In genomic region chr1:167503626-167504458, GRCh38 we compare ENCODE assay signal across 20 cellular contexts. TPM values are rescaled to one million over a fixed set of nuclear protein-coding genes. Genes with fewer than 3 reads are reported as not detected.
DNase-seq lines count a peak whose midpoint lies in the region; ATAC-seq and TF ChIP-seq lines count a peak whose summit lies in the region.
"Had no signal": no experiment of that assay in that cellular context is flagged by ENCODE, and none has a peak within 500 bp of the region (broad histone marks: within the 10 kb centered on the region; RNA-seq: fewer than 3 reads in every experiment).

No MANE protein-coding gene starts in this region.

- H3K4ac ChIP-seq in H9 (ENCODE audit: low read depth, low read length) = no peak overlapping the region

- peaks cover 99% of the 10 kb centered on the region for H3K4me1 ChIP-seq in CD4-positive, alpha-beta memory T cell (ENCODE audit: insufficient read depth, low read length)
- peaks cover 11% of the 10 kb centered on the region; the same call in 1 of the 2 replicates for H3K4me1 ChIP-seq in H9 (ENCODE audit: insufficient read depth, low read length)
- H3K4me1 ChIP-seq: left ventricle myocardium inferior had no signal

- no peak overlapping the region for H2BK12ac ChIP-seq in H9 (ENCODE audit: insufficient read length, low read depth, low read length)

- no peaks in the 10 kb centered on the region for H3K27me3 ChIP-seq in CD4-positive, alpha-beta memory T cell (ENCODE audit: insufficient read depth, low read length)
- H3K27me3 ChIP-seq in H9 (ENCODE audit: insufficient read depth, low read length) = no peaks in the 10 kb centered on the region

- H3K56ac ChIP-seq in H9 (ENCODE audit: insufficient read length, low read depth, low read length) = no peak overlapping the region

- ATAC-seq in activated CD8-positive, alpha-beta T cell treated with anti-CD3 and anti-CD28 coated beads, Interleukin-2, amount 10 ng/mL, durations not matched to agents 7 days and 5 days = no peak
- ATAC-seq in HG03196 (IDR thresholded peaks at IDR 0.05; ENCODE audit: unreplicated experiment) (no peak), left lobe of liver (no peak)

- no peak overlapping the region for H3K4me2 ChIP-seq in H9 (ENCODE audit: insufficient read depth, insufficient read length, low read length)

- no peak overlapping the region for H3K27ac ChIP-seq in CD4-positive, alpha-beta memory T cell (ENCODE audit: low read depth, low read length)
- H3K27ac ChIP-seq in H9 (ENCODE audit: insufficient read length, low read depth, low read length) = no peak overlapping the region
- H3K27ac ChIP-seq: left ventricle myocardium inferior, parathyroid adenoma had no signal

- H3K18ac ChIP-seq in H9 (ENCODE audit: insufficient read length, low read depth, low read length) = no peak overlapping the region

- WGBS in H9 (ENCODE audit: extremely low coverage, insufficient read length, low lambda C conversion rate) = no CpG with 5 or more reads among the region's 13 CpGs

- H2AK5ac ChIP-seq in H9 (ENCODE audit: insufficient read length, low read length) = no peak overlapping the region

- H2BK20ac ChIP-seq in H9 (ENCODE audit: low read depth, low read length, poor library complexity, severe bottlenecking) = no peak overlapping the region

- no peak overlapping the region for H3K9ac ChIP-seq in H9 (ENCODE audit: extremely low read depth, insufficient read length, low read length)
- H3K9ac ChIP-seq: parathyroid adenoma had no signal

- H3T11ph ChIP-seq in H9 (ENCODE audit: low read length) = no peak overlapping the region

- H4K8ac ChIP-seq in H9 (replicated peaks; ENCODE audit: insufficient read length, low read depth, low read length) = no peak overlapping the region

- H3K4me1 Mint-ChIP-seq in CD4-positive, alpha-beta memory T cell = peaks cover 75 to 99% (median 84%) of the 10 kb centered on the region in 4 donors
- peaks cover 91% of the 10 kb centered on the region for H3K4me1 Mint-ChIP-seq in activated CD8-positive, alpha-beta T cell treated with anti-CD3 and anti-CD28 coated beads, Interleukin-2, amount 10 ng/mL, durations not matched to agents 7 days and 5 days (ENCODE audit: low read depth)
- H3K4me1 Mint-ChIP-seq in immature natural killer cell = peaks cover 100% of the 10 kb centered on the region in 2 donors
- peaks cover 30 to 34% of the 10 kb centered on the region in 2 experiments for H3K4me1 Mint-ChIP-seq in H9

- H3K23me2 ChIP-seq in H9 (ENCODE audit: insufficient read length, low read depth, low read length, poor library complexity, severe bottlenecking) = no peaks in the 10 kb centered on the region

- intact Hi-C loops in CD4-positive, alpha-beta memory T cell (cut with micrococcal nuclease) = no loop called here

- H3K23ac ChIP-seq in H9 (ENCODE audit: insufficient read length, low read depth, low read length) = no peak overlapping the region

- CTCF ChIA-PET in CD4-positive, alpha-beta memory T cell (lab: Charles Lee; ENCODE audit: partially characterized antibody) = interaction anchor here (1.0 to 4.5 kb wide), 3 partner anchors 31 to 60 kb away, joined by 3 to 24 read pairs (median 4); no protein-coding TSS in a partner anchor
- CTCF ChIA-PET in activated CD8-positive, alpha-beta T cell treated with anti-CD3 and anti-CD28 coated beads, Interleukin-2, amount 10 ng/mL, durations not matched to agents 7 days and 5 days (lab: Charles Lee) = interaction anchor here (1.0 kb wide), 1 partner anchor 11 kb away, joined by 3 read pairs; no protein-coding TSS in a partner anchor

- no peak overlapping the region for H2BK120ac ChIP-seq in H9 (ENCODE audit: low read depth, low read length, poor library complexity, severe bottlenecking)

- H4K91ac ChIP-seq in H9 (ENCODE audit: insufficient read length, low read depth, low read length) = no peak overlapping the region

- no peak overlapping the region for H2BK15ac ChIP-seq in H9 (ENCODE audit: low read depth, low read length)

- H3K27me3 Mint-ChIP-seq in CD4-positive, alpha-beta memory T cell = no peaks in the 10 kb centered on the region
- no peaks in the 10 kb centered on the region for H3K27me3 Mint-ChIP-seq in activated CD8-positive, alpha-beta T cell treated with anti-CD3 and anti-CD28 coated beads, Interleukin-2, amount 10 ng/mL, durations not matched to agents 7 days and 5 days (ENCODE audit: low read depth)
- H3K27me3 Mint-ChIP-seq in immature natural killer cell (ENCODE audit: low read depth in 3 of 3) (peaks cover 4 to 64% (median 57%) of the 10 kb centered on the region in 3 donors), H9 (ENCODE audit: low read depth) (peaks cover 14% of the 10 kb centered on the region)

- H3K36me3 ChIP-seq in CD4-positive, alpha-beta memory T cell (ENCODE audit: insufficient read depth, low read length) = peaks cover 24% of the 10 kb centered on the region
- H3K36me3 ChIP-seq: left ventricle myocardium inferior had no signal

- POLR2A ChIA-PET in CD4-positive, alpha-beta memory T cell (lab: Charles Lee; ENCODE audit: partially characterized antibody) = interaction anchor here (17.1 kb wide), 1 partner anchor 13 kb away, joined by 236 read pairs; the partner anchor contains the start of gene CD247
- POLR2A ChIA-PET in activated CD8-positive, alpha-beta T cell treated with anti-CD3 and anti-CD28 coated beads, Interleukin-2, amount 10 ng/mL, durations not matched to agents 7 days and 5 days (lab: Charles Lee) = no interaction called here

- H4K20me1 ChIP-seq in H9 (ENCODE audit: control insufficient read depth, insufficient read depth, insufficient read length) = no peaks in the 10 kb centered on the region

- TF ChIP-seq CTCF in H9 (conservative IDR thresholded peaks at IDR 0.05) = no peak

- peak overlapping the region; percentile 36 to 100 (median 78) for H3K27ac Mint-ChIP-seq in CD4-positive, alpha-beta memory T cell
- peak overlapping the region; percentile 86 for H3K27ac Mint-ChIP-seq in activated CD8-positive, alpha-beta T cell treated with anti-CD3 and anti-CD28 coated beads, Interleukin-2, amount 10 ng/mL, durations not matched to agents 7 days and 5 days
- H3K27ac Mint-ChIP-seq in immature natural killer cell (peak overlapping the region; percentile 95 to 100 (median 98)), H9 (no peak overlapping the region)
- H3K27ac Mint-ChIP-seq: type B pancreatic cell had no signal

- H3K9me3 ChIP-seq in CD4-positive, alpha-beta memory T cell (ENCODE audit: control insufficient read depth in 1 of 2, low read length in 2 of 2) = no peaks in the 10 kb centered on the region
- no peaks in the 10 kb centered on the region for H3K9me3 ChIP-seq in H9 (ENCODE audit: control insufficient read depth, low read depth, low read length)
- H3K9me3 ChIP-seq: left ventricle myocardium inferior had no signal

- H3K14ac ChIP-seq in H9 (ENCODE audit: insufficient read depth, low read length) = no peak overlapping the region

- H3K36me3 Mint-ChIP-seq in CD4-positive, alpha-beta memory T cell = peaks cover 57 to 84% of the 10 kb centered on the region in 2 donors
- H3K36me3 Mint-ChIP-seq in activated CD8-positive, alpha-beta T cell treated with anti-CD3 and anti-CD28 coated beads, Interleukin-2, amount 10 ng/mL, durations not matched to agents 7 days and 5 days (ENCODE audit: low read depth) = peaks cover 81% of the 10 kb centered on the region
- peaks cover 46 to 73% (median 54%) of the 10 kb centered on the region in 3 donors for H3K36me3 Mint-ChIP-seq in immature natural killer cell
- H3K36me3 Mint-ChIP-seq in H9 (ENCODE audit: insufficient read depth in 1 of 3, low read depth in 3 of 3) = no peaks in the 10 kb centered on the region
- H3K36me3 Mint-ChIP-seq: type B pancreatic cell had no signal

- no peaks in the 10 kb centered on the region for H3K9me3 Mint-ChIP-seq in CD4-positive, alpha-beta memory T cell
- H3K9me3 Mint-ChIP-seq in activated CD8-positive, alpha-beta T cell treated with anti-CD3 and anti-CD28 coated beads, Interleukin-2, amount 10 ng/mL, durations not matched to agents 7 days and 5 days (ENCODE audit: insufficient read depth) = no peaks in the 10 kb centered on the region
- H3K9me3 Mint-ChIP-seq in immature natural killer cell (no peaks in the 10 kb centered on the region), H9 (no peaks in the 10 kb centered on the region)
- H3K9me3 Mint-ChIP-seq: type B pancreatic cell had no signal

- no peak overlapping the region for H4K5ac ChIP-seq in H9 (ENCODE audit: insufficient read length, low read depth, low read length)

- no peak overlapping the region for H2BK5ac ChIP-seq in H9 (ENCODE audit: insufficient read length, low read length)

- no peak overlapping the region for H2AFZ ChIP-seq in H9 (ENCODE audit: low read length)
- H2AFZ ChIP-seq: parathyroid adenoma had no signal

- no peaks in the 10 kb centered on the region for H3K79me1 ChIP-seq in H9 (ENCODE audit: insufficient read depth, low read depth, low read length, poor library complexity, severe bottlenecking)

- no peak overlapping the region for H3K4me3 ChIP-seq in CD4-positive, alpha-beta memory T cell (ENCODE audit: low read length in 2 of 2)
- H3K4me3 ChIP-seq: left ventricle myocardium inferior had no signal

- H3K4me3 Mint-ChIP-seq in CD4-positive, alpha-beta memory T cell = peak overlapping the region in 7 of 8 donors; percentile 37 to 88 (median 63)
- no peak overlapping the region for H3K4me3 Mint-ChIP-seq in activated CD8-positive, alpha-beta T cell treated with anti-CD3 and anti-CD28 coated beads, Interleukin-2, amount 10 ng/mL, durations not matched to agents 7 days and 5 days
- H3K4me3 Mint-ChIP-seq in immature natural killer cell = peak overlapping the region; percentile 55 to 91 (median 85)
- no peak overlapping the region for H3K4me3 Mint-ChIP-seq in H9
- H3K4me3 Mint-ChIP-seq: B cell, type B pancreatic cell had no signal

- no peak for DNase-seq in CD4-positive, alpha-beta memory T cell
- peak; percentile 13 for DNase-seq in D341Med (ENCODE audit: low spot score)
- no peak for DNase-seq in activated CD8-positive, alpha-beta T cell treated with anti-CD3 and anti-CD28 coated beads, Interleukin-2, amount 10 ng/mL, durations not matched to agents 7 days and 5 days
- peak in 2 of 3 donors; percentile 6 to 22 for DNase-seq in immature natural killer cell
- DNase-seq in left lobe of liver (ENCODE audit: low spot score) = no peak
- no peak for DNase-seq in H9
- DNase-seq: activated CD4-positive, alpha-beta T cell treated with anti-CD3 and anti-CD28 coated beads for 1 hour; foreskin melanocyte; left ventricle myocardium inferior; MM.1S; NCI-H1694; Right ventricle myocardium superior; small intestine; T-helper 9 cell had no signal

- no peaks in the 10 kb centered on the region for H3K79me2 ChIP-seq in H9 (ENCODE audit: insufficient read depth, low read length)
- H3K79me2 ChIP-seq: parathyroid adenoma had no signal

RNA-seq across cellular contexts. Expression of gene CD247, which starts 14.5 kb away (rescaled TPM):
- 100 to 1,000 TPM; 340 to 341 TPM for total RNA-seq in CD4-positive, alpha-beta memory T cell
- 100 to 1,000 TPM; 260 to 404 TPM for polyA plus RNA-seq in CD4-positive, alpha-beta memory T cell
- 100 to 1,000 TPM; 243 to 251 TPM for total RNA-seq in activated CD8-positive, alpha-beta T cell treated with anti-CD3 and anti-CD28 coated beads, Interleukin-2, amount 10 ng/mL, durations not matched to agents 7 days and 5 days
- 1,000 to 10,000 TPM; 1,122 to 1,466 (median 1,335) TPM for polyA plus RNA-seq in immature natural killer cell
- total RNA-seq in left lobe of liver (0.65 TPM), H9 (2021) (0.90 and 1.2 TPM in 2 replicates)
- total RNA-seq: astrocyte, endothelial cell of umbilical vein had no signal
- polyA plus RNA-seq: endothelial cell of umbilical vein had no signal

RNA-seq across cellular contexts. Expression of gene CREG1, which starts 49.7 kb away (rescaled TPM):
- 10 to 100 TPM; 21.0 to 21.7 TPM for total RNA-seq in CD4-positive, alpha-beta memory T cell
- polyA plus RNA-seq in CD4-positive, alpha-beta memory T cell = 10 to 100 TPM; 19.4 to 27.7 TPM
- 1 to 10 TPM; 7.3 to 7.7 TPM for total RNA-seq in activated CD8-positive, alpha-beta T cell treated with anti-CD3 and anti-CD28 coated beads, Interleukin-2, amount 10 ng/mL, durations not matched to agents 7 days and 5 days
- 10 to 100 TPM; 12.4 to 18.0 (median 14.7) TPM for polyA plus RNA-seq in immature natural killer cell
- total RNA-seq in left lobe of liver (89.7 TPM), H9 (2021) (19.8 and 20.6 TPM in 2 replicates)

Comparison
In these comparisons a context has a peak if more than half of its experiments do, and no peak if none do; other contexts are left out.
1. DNase-seq: peak in D341Med (single experiment) and immature natural killer cell (2 of 3); none in CD4-positive, alpha-beta memory T cell (0 of 5), activated CD8-positive, alpha-beta T cell treated with anti-CD3 and anti-CD28 coated beads, Interleukin-2, amount 10 ng/mL, durations not matched to agents 7 days and 5 days (single experiment), left lobe of liver (single experiment) and H9 (single experiment).
2. H3K27ac Mint-ChIP-seq: peak in CD4-positive, alpha-beta memory T cell (7 of 7), activated CD8-positive, alpha-beta T cell treated with anti-CD3 and anti-CD28 coated beads, Interleukin-2, amount 10 ng/mL, durations not matched to agents 7 days and 5 days (single experiment) and immature natural killer cell (6 of 6); none in H9 (0 of 3).
3. H3K4me3 Mint-ChIP-seq: peak in CD4-positive, alpha-beta memory T cell (7 of 8) and immature natural killer cell (5 of 5); none in activated CD8-positive, alpha-beta T cell treated with anti-CD3 and anti-CD28 coated beads, Interleukin-2, amount 10 ng/mL, durations not matched to agents 7 days and 5 days (single experiment) and H9 (0 of 2).
4. RNA of gene CD247, which starts 14.5 kb away (total RNA-seq): 340 to 341 TPM in CD4-positive, alpha-beta memory T cell and 243 to 251 TPM in activated CD8-positive, alpha-beta T cell treated with anti-CD3 and anti-CD28 coated beads, Interleukin-2, amount 10 ng/mL, durations not matched to agents 7 days and 5 days; 0.90 to 1.2 TPM in H9 and 0.65 TPM in left lobe of liver (single experiment); every median in the first group is over 100 times any median in the second.